In genomic region chr17:1203111-1203966, GRCh38 we compare ENCODE assay signal across 8 cellular contexts. TPM values are rescaled to one million over a fixed set of nuclear protein-coding genes. Genes with fewer than 3 reads are reported as not detected.
DNase-seq lines count a peak whose midpoint lies in the region; ATAC-seq, FAIRE-seq and TF ChIP-seq lines count a peak whose summit lies in the region.

No MANE protein-coding gene starts in this region.

- no peaks in the 10 kb centered on the region for H3K9me3 ChIP-seq in pancreas

- H3K27ac Mint-ChIP-seq in glutamatergic neuron (ENCODE audit: unreplicated experiment) (no peak overlapping the region), Calu3 (ENCODE audit: unreplicated experiment) (no peak overlapping the region)

- peak overlapping the region; percentile 11 to 48 (median 34) for H3K4me3 ChIP-seq in pancreas

- no peaks in the 10 kb centered on the region for H3K36me3 ChIP-seq in pancreas

- CTCF ChIA-PET in Calu3 (lab: Charles Lee) = no interaction called here

- H3K4me3 Mint-ChIP-seq in glutamatergic neuron (ENCODE audit: unreplicated experiment) = no peak overlapping the region
- no peak overlapping the region for H3K4me3 Mint-ChIP-seq in Calu3 (ENCODE audit: low read depth, unreplicated experiment)

- H3K27me3 ChIP-seq in pancreas = no peaks in the 10 kb centered on the region

- intact Hi-C loops in pancreas (cut with DNase I) = no loop called here
- intact Hi-C loops in Calu3 (cut with micrococcal nuclease; ENCODE audit: unreplicated experiment) = no loop called here

- TF ChIP-seq CTCF in glutamatergic neuron (IDR thresholded peaks at IDR 0.05; ENCODE audit: partially characterized antibody, unreplicated experiment) (no peak), pancreas (IDR thresholded peaks at IDR 0.05) (no peak), Calu3 (IDR thresholded peaks at IDR 0.05; ENCODE audit: unreplicated experiment) (no peak)

- H3K36me3 Mint-ChIP-seq in glutamatergic neuron (ENCODE audit: unreplicated experiment) (no peaks in the 10 kb centered on the region), Calu3 (ENCODE audit: insufficient read depth, unreplicated experiment) (no peaks in the 10 kb centered on the region)

- WGBS in pancreas, 2 donors = 9 to 11% methylated on average over 51 to 82 of the region's 91 CpGs

- H3K4me1 Mint-ChIP-seq in glutamatergic neuron (ENCODE audit: low read depth, unreplicated experiment) (no peaks in the 10 kb centered on the region), Calu3 (ENCODE audit: low read depth, unreplicated experiment) (no peaks in the 10 kb centered on the region)

- H3K9me3 Mint-ChIP-seq in glutamatergic neuron (ENCODE audit: unreplicated experiment) (peaks cover 2% of the 10 kb centered on the region), Calu3 (ENCODE audit: low read depth, unreplicated experiment) (no peaks in the 10 kb centered on the region)

- no peak overlapping the region for H3K27ac ChIP-seq in pancreas

- no TSS peak for BruUV-seq in Calu3 (replicated peaks; lab: Mats Ljungman, UMichigan)

- no peak for FAIRE-seq in pancreas (lab: Jason Lieb, UNC)

- DNase-seq in Daoy (ENCODE audit: low read depth) (peak; percentile 94), NCI-H748 treated with DMSO at 0.1 percent for 48 hours (lab: John Stamatoyannopoulos, UW) (peak; percentile 38), glutamatergic neuron (peak; percentile 71), pancreas (peak; percentile 30 to 84 (median 67)), Calu3 (no peak), NCI-H446 (lab: John Stamatoyannopoulos, UW) (no peak), globus pallidus (ENCODE audit: low spot score) (no peak)
- peak; percentile 56 for DNase-seq in activated naive CD4-positive, alpha-beta T cell treated with Interleukin-2 at 50 U/mL for 16 hours

- no peaks in the 10 kb centered on the region for H3K4me1 ChIP-seq in pancreas

- peak; percentile 68 to 87 (median 75) for ATAC-seq in pancreas

- H3K27me3 Mint-ChIP-seq in glutamatergic neuron (ENCODE audit: unreplicated experiment) = peaks cover 1% of the 10 kb centered on the region
- no peaks in the 10 kb centered on the region for H3K27me3 Mint-ChIP-seq in Calu3 (ENCODE audit: unreplicated experiment)

RNA-seq across cellular contexts. Expression of gene ABR, which starts 23.6 kb away (rescaled TPM):
- 40.1 and 57.4 TPM in 2 replicates for total RNA-seq in Daoy (2014; rRNA removed; shearing (Covaris generic))
- total RNA-seq in glutamatergic neuron (ENCODE audit: unreplicated experiment) (219 TPM), pancreas (10 to 100 TPM; 15.4 to 57.4 (median 22.5) TPM), Calu3 (2022) (76.3 and 92.7 TPM in 2 replicates)
- 10 to 100 TPM; 39.2 to 65.7 TPM for polyA plus RNA-seq in pancreas

Comparison
In these comparisons a context has a peak if more than half of its experiments do, and no peak if none do; other contexts are left out.
1. DNase-seq: peak in Daoy (single experiment), NCI-H748 treated with DMSO at 0.1 percent for 48 hours (single experiment), activated naive CD4-positive, alpha-beta T cell treated with Interleukin-2 at 50 U/mL for 16 hours (single experiment), glutamatergic neuron (single experiment) and pancreas (6 of 6); none in Calu3 (single experiment), NCI-H446 (0 of 2) and globus pallidus (single experiment).